In the genomic region with DNA sequence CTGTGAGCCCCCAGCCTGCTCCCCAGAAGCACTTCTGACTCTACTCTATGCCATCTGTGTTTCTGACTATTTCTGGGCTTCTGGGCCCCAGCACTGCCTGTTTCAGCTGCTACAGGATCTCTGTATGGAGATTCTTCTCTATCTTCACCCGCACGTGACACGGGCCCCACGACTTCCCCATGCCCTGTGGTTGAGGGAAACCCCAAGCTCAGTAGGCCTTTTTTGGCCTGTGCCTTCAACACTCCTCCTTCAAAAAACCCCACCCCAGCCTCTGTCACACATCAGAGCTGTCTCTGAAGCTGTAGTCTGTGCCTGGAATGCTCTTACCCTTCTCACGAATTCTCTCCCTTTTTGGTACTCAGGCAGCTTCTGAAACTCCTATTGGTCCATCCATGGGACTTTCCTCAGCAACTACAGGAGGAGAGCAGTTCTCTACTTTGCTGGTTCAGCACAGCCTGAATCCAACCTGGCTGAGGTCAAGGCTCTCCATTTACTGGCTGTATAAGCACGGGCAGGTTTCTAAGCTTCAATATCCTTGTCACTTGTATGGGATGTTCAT, we compare ENCODE assay signal across 9 cellular contexts. TPM values are rescaled to one million over a fixed set of nuclear protein-coding genes. Genes with fewer than 3 reads are reported as not detected.
DNase-seq lines count a peak whose midpoint lies in the region; ATAC-seq, FAIRE-seq and TF ChIP-seq lines count a peak whose summit lies in the region.
"Had no signal": no experiment of that assay in that cellular context is flagged by ENCODE, and none has a peak within 500 bp of the region (broad histone marks: within the 10 kb centered on the region; RNA-seq: fewer than 3 reads in every experiment).

No MANE protein-coding gene starts in this region.

- in situ Hi-C loops in GM12878 (cut with MboI) = no loop called here

- BruUV-seq in GM12878 (replicated peaks; lab: Mats Ljungman, UMichigan) = no TSS peak

- H3K27ac ChIP-seq in GM12878 (ENCODE audit: control insufficient read depth, insufficient read depth) (peak overlapping the region; percentile 41), pancreas (no peak overlapping the region)

- SMC1A ChIA-PET in GM12878 (lab: Charles Lee; ENCODE audit: uncharacterized antibody, unreplicated experiment) = interaction anchor here (0.6 to 2.1 kb wide), 19 partner anchors 8 to 466 kb away, joined by 3 to 17 read pairs (median 4); no protein-coding TSS in a partner anchor

- CTCF ChIA-PET in GM12878 (lab: Yijun Ruan, JAX) = interaction anchor here (0.6 to 2.4 kb wide), 6 partner anchors 9 to 224 kb away, joined by 3 to 16 read pairs (median 7); no protein-coding TSS in a partner anchor

- FAIRE-seq in GM12878 (lab: Jason Lieb, UNC) (peak; percentile 88), pancreas (lab: Jason Lieb, UNC) (peak; percentile 23)
- FAIRE-seq: islet of Langerhans had no signal

- RAD21 ChIA-PET in GM12878 (lab: Charles Lee; ENCODE audit: unreplicated experiment) = interaction anchor here (0.9 to 3.7 kb wide), 17 partner anchors 9 to 421 kb away, joined by 3 to 19 read pairs (median 4); no protein-coding TSS in a partner anchor

- TF ChIP-seq EP300 in GM12878 (IDR thresholded peaks at IDR 0.05; ENCODE audit: borderline replicate concordance in 1 of 2, control insufficient read depth in 1 of 2, low read depth in 2 of 2, low read length in 2 of 2) = peak in 1 of 2 experiments; percentile 63; a peak in 2 of 4 replicates

- H3K4me3 ChIP-seq in GM12878 (peak overlapping the region; percentile 15; the same call in 1 of the 2 replicates), pancreas (no peak overlapping the region)

- POLR2A ChIA-PET in GM12878 (lab: Charles Lee) = interaction anchor here (0.5 to 4.3 kb wide), 10 partner anchors 9 to 562 kb away, joined by 3 to 22 read pairs (median 4); a partner anchor contains a TSS

- no peaks in the 10 kb centered on the region for H3K27me3 ChIP-seq in GM12878 (replicated peaks in 1 of 2; ENCODE audit: control insufficient read depth in 2 of 2, insufficient read depth in 2 of 2, low read length in 1 of 2)
- no peaks in the 10 kb centered on the region for H3K27me3 ChIP-seq in pancreas

- no peak for TF ChIP-seq POLR2A in GM12878 (IDR thresholded peaks at IDR 0.05; ENCODE audit: low read depth, low read length)

- no peaks in the 10 kb centered on the region; the same call in 1 of the 3 replicates for H3K9me3 ChIP-seq in GM12878 (replicated peaks; ENCODE audit: control insufficient read depth, insufficient read depth, low read length)
- H3K9me3 ChIP-seq in pancreas = no peaks in the 10 kb centered on the region

- TF ChIP-seq CTCF in GM12878 (IDR thresholded peaks at IDR 0.05 in 2 of 3, conservative IDR thresholded peaks at IDR 0.05 in 1 of 3; ENCODE audit: control insufficient read depth in 2 of 3, extremely low read depth in 1 of 3, insufficient read depth in 1 of 3, low read depth in 3 of 3, low read length in 3 of 3) (no peak), pancreas (IDR thresholded peaks at IDR 0.05) (no peak)

- H3K9ac ChIP-seq in GM12878 (ENCODE audit: control insufficient read depth, insufficient read depth, low read length) = 0 out of 2 replicates have a peak overlapping the region, but pooled peaks have one; percentile 3

- 1% methylated on average over 6 of the region's 6 CpGs for WGBS in GM12878 (ENCODE audit: insufficient coverage, insufficient replicate concordance, low lambda C conversion rate, missing lambda C conversion rate)
- WGBS in pancreas, 2 donors = 83 to 86% methylated on average over 6 of the region's 6 CpGs

- TF ChIP-seq RAD21 in GM12878 (IDR thresholded peaks at IDR 0.05; ENCODE audit: insufficient read depth, low read depth, low read length) = no peak

- ATAC-seq in GM18861 (IDR thresholded peaks at IDR 0.05; ENCODE audit: unreplicated experiment) = peak; percentile 83
- peak; percentile 83 for ATAC-seq in HG03025 (IDR thresholded peaks at IDR 0.05; ENCODE audit: low FRiP score, unreplicated experiment)
- ATAC-seq in GM12878 = peak; percentile 78
- peak in 1 of 4 donors; percentile 25 for ATAC-seq in pancreas

- H2AFZ ChIP-seq in GM12878 (ENCODE audit: control insufficient read depth, low read depth, low read length) = peak overlapping the region; percentile 2; the same call in 1 of the 2 replicates

- H3K4me1 ChIP-seq in GM12878 (ENCODE audit: control insufficient read depth, insufficient read depth, low read length) (peaks cover 12% of the 10 kb centered on the region), pancreas (peaks cover 0 to 3% (median 0%) of the 10 kb centered on the region in 3 donors)

- no peaks in the 10 kb centered on the region for H3K36me3 ChIP-seq in GM12878 (ENCODE audit: control insufficient read depth in 2 of 2, insufficient read depth in 2 of 2, low read length in 1 of 2)
- H3K36me3 ChIP-seq in pancreas = no peaks in the 10 kb centered on the region

- intact Hi-C loops in GM12878 (cut with micrococcal nuclease; ENCODE audit: unreplicated experiment) = loop anchor here (2.0 to 5.0 kb wide), 2 partner anchors 68 to 200 kb away; a partner anchor contains a TSS
- intact Hi-C loops in pancreas (cut with DNase I) = no loop called here

- DNase-seq in T-helper 2 cell = peak; percentile 19 to 85 (median 46)
- peak; percentile 85 for DNase-seq in GM12878 (ENCODE audit: low read depth, low spot score)
- peak in 1 of 6 donors; percentile 41 for DNase-seq in pancreas
- DNase-seq in ureter (ENCODE audit: low spot score) = peak; percentile 77
- no peak for DNase-seq in effector CD8-positive, alpha-beta T cell (lab: John Stamatoyannopoulos, UW)
- no peak for DNase-seq in NCI-H187 treated with DMSO at 0.1 percent for 48 hours (lab: John Stamatoyannopoulos, UW)

- peaks cover 19% of the 10 kb centered on the region for H3K79me2 ChIP-seq in GM12878 (ENCODE audit: control insufficient read depth, insufficient read depth, low read length)

- no peaks in the 10 kb centered on the region for H4K20me1 ChIP-seq in GM12878 (ENCODE audit: control insufficient read depth, insufficient read depth)

- peak overlapping the region; percentile 41 for H3K4me2 ChIP-seq in GM12878 (ENCODE audit: control insufficient read depth, insufficient read depth)

TF ChIP-seq in GM12878, 131 proteins besides CTCF, POLR2A, EP300 and RAD21 (continues in another document):
- TF ChIP-seq, protein P1, sequence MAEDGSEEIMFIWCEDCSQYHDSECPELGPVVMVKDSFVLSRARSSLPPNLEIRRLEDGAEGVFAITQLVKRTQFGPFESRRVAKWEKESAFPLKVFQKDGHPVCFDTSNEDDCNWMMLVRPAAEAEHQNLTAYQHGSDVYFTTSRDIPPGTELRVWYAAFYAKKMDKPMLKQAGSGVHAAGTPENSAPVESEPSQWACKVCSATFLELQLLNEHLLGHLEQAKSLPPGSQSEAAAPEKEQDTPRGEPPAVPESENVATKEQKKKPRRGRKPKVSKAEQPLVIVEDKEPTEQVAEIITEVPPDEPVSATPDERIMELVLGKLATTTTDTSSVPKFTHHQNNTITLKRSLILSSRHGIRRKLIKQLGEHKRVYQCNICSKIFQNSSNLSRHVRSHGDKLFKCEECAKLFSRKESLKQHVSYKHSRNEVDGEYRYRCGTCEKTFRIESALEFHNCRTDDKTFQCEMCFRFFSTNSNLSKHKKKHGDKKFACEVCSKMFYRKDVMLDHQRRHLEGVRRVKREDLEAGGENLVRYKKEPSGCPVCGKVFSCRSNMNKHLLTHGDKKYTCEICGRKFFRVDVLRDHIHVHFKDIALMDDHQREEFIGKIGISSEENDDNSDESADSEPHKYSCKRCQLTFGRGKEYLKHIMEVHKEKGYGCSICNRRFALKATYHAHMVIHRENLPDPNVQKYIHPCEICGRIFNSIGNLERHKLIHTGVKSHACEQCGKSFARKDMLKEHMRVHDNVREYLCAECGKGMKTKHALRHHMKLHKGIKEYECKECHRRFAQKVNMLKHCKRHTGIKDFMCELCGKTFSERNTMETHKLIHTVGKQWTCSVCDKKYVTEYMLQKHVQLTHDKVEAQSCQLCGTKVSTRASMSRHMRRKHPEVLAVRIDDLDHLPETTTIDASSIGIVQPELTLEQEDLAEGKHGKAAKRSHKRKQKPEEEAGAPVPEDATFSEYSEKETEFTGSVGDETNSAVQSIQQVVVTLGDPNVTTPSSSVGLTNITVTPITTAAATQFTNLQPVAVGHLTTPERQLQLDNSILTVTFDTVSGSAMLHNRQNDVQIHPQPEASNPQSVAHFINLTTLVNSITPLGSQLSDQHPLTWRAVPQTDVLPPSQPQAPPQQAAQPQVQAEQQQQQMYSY (CRISPR knock-in tag; IDR thresholded peaks at IDR 0.05) = no peak
- TF ChIP-seq POLR2AphosphoS2 (IDR thresholded peaks at IDR 0.05; ENCODE audit: low read depth, low read length) = no peak
- TF ChIP-seq, protein P2, sequence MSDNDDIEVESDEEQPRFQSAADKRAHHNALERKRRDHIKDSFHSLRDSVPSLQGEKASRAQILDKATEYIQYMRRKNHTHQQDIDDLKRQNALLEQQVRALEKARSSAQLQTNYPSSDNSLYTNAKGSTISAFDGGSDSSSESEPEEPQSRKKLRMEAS (IDR thresholded peaks at IDR 0.05; ENCODE audit: low read depth, low read length) = peak; percentile 91
- TF ChIP-seq HDGF (IDR thresholded peaks at IDR 0.05) = peak; percentile 45; the same call in 1 of the 2 replicates
- no peak for TF ChIP-seq CEBPB (IDR thresholded peaks at IDR 0.05; ENCODE audit: borderline replicate concordance in 1 of 2, low read depth in 2 of 2, low read length in 2 of 2)
- peak; percentile 48; the same call in 1 of the 2 replicates for TF ChIP-seq BCL11A (IDR thresholded peaks at IDR 0.05; ENCODE audit: low read depth, low read length)

RNA-seq across cellular contexts. Expression of a gene that starts 2.0 kb away (rescaled TPM):
- 52.1 and 55.0 TPM in 2 replicates for total RNA-seq in GM12878 (2013; cell fraction: nucleolus; rRNA removed)
- total RNA-seq in GM12878 (2014; rRNA removed) (11.5 and 12.4 TPM in 2 replicates), GM12878 (2014; rRNA removed; fragmentation: Illumina TruSeq; extraction: Trizol) (6.1 and 6.4 TPM in 2 replicates), GM12878 (2021) (25.7 and 26.9 TPM in 2 replicates), pancreas (10 to 100 TPM in 3 of 6 donors, 1 to 10 TPM in 3; 3.6 to 28.2 (median 10.3) TPM), ureter (89.3 TPM)
- 4.2 TPM for polyA plus RNA-seq in GM12878 (2011; ENCODE audit: low read depth)
- polyA plus RNA-seq in GM12878 (2011; rRNA removed) (5.1 and 14.7 TPM in 2 replicates), GM12878 (2014; fragmentation: Illumina TruSeq; extraction: Trizol) (21.0 and 21.5 TPM in 2 replicates), GM12878 (2014; fragmentation: Nextera tagmentation; extraction: Ambion mirVana) (1 to 10 TPM; 4.2 to 4.9 TPM), GM12878 (2014; rRNA removed) (8.3 and 9.9 TPM in 2 replicates), GM12878 (2016; fragmentation: Nextera tagmentation; extraction: Ambion mirVana) (10 to 100 TPM; 11.1 to 13.0 TPM), pancreas (1 to 10 TPM; 4.3 to 7.6 TPM)
- 10.7 and 18.2 TPM in 2 replicates for polyA plus RNA-seq in GM12878 (2011; cell fraction: cytosol; rRNA removed)
- 23.8 and 26.9 TPM in 2 replicates for polyA plus RNA-seq in GM12878 (2011; cell fraction: nucleus; rRNA removed)
- 6.0 and 10.1 TPM in 2 replicates for polyA plus RNA-seq in GM12878 (2012)
- 16.6 and 21.5 TPM in 2 replicates for polyA minus RNA-seq in GM12878 (2011; rRNA and poly(A)+ RNA removed)
- 13.9 and 16.1 TPM in 2 replicates for polyA minus RNA-seq in GM12878 (2011; cell fraction: cytosol; rRNA and poly(A)+ RNA removed)
- 8.1 and 10.8 TPM in 2 replicates for polyA minus RNA-seq in GM12878 (2011; cell fraction: nucleus; rRNA and poly(A)+ RNA removed)

Comparison
In these comparisons a context has a peak if more than half of its experiments do, and no peak if none do; other contexts are left out.
1. DNase-seq: peak in T-helper 2 cell (5 of 5), GM12878 (single experiment) and ureter (single experiment); none in effector CD8-positive, alpha-beta T cell (single experiment) and NCI-H187 treated with DMSO at 0.1 percent for 48 hours (single experiment).